In the genomic region with DNA sequence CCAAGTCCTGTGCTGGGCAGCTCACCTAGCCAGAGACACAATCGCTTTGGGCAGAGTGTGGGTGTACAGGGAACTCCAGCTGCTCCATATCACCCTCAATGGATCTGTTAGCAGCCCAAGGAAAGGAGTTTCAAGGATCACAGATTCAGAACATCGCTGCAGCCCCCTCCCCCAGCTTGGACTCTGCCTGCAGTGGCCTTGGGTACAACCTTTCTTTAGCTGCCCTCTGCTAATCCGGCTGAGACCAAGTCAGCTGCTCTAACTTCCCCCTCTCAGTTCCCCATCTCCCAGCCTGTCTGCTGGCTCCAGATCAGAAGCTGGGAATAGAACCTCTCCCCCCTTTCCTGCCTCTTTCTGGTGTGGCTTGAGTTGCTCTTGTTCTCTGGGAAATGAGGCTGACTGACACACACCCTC, we compare ENCODE assay signal across 8 cellular contexts. TPM values are rescaled to one million over a fixed set of nuclear protein-coding genes. Genes with fewer than 3 reads are reported as not detected.
DNase-seq lines count a peak whose midpoint lies in the region; ATAC-seq and TF ChIP-seq lines count a peak whose summit lies in the region.

No MANE protein-coding gene starts in this region.

- H3K27ac Mint-ChIP-seq in activated T-helper 1 cell treated with anti-CD3 and anti-CD28 coated beads, Interleukin-12 subunit alpha, Interleukin-12 subunit beta, Interleukin-2, Interleukin-4 antibody, amounts not matched to agents 30 ng/mL and 10 ng/mL and 1 ng/mL, durations not matched to agents 14 hours and 24 hours and 36 hours = no peak overlapping the region
- H3K27ac Mint-ChIP-seq in immature natural killer cell = peak overlapping the region; percentile 36 to 83 (median 79)

- no peak overlapping the region for H3K27ac ChIP-seq in smooth muscle cell (ENCODE audit: low read depth)

- no peak overlapping the region for H3K9ac ChIP-seq in smooth muscle cell (ENCODE audit: low read depth)

- H3K27me3 ChIP-seq in smooth muscle cell (ENCODE audit: low read depth) = no peaks in the 10 kb centered on the region

- DNase-seq in KBM-7 (peak; percentile 32), immature natural killer cell (no peak), smooth muscle cell (lab: John Stamatoyannopoulos, UW; ENCODE audit: unreplicated experiment) (no peak), NCI-H1417 (lab: John Stamatoyannopoulos, UW) (no peak), NCI-H2081 (lab: John Stamatoyannopoulos, UW) (no peak)
- DNase-seq in activated T-helper 1 cell treated with anti-CD3 and anti-CD28 coated beads, Interleukin-12 subunit alpha, Interleukin-12 subunit beta, Interleukin-2, Interleukin-4 antibody, amounts not matched to agents 30 ng/mL and 10 ng/mL and 1 ng/mL, durations not matched to agents 14 hours and 24 hours and 36 hours (ENCODE audit: low spot score) = no peak

- peak overlapping the region; percentile 78 for H3K4me3 Mint-ChIP-seq in activated T-helper 1 cell treated with anti-CD3 and anti-CD28 coated beads, Interleukin-12 subunit alpha, Interleukin-12 subunit beta, Interleukin-2, Interleukin-4 antibody, amounts not matched to agents 30 ng/mL and 10 ng/mL and 1 ng/mL, durations not matched to agents 14 hours and 24 hours and 36 hours
- peak overlapping the region; percentile 78 to 87 (median 83) for H3K4me3 Mint-ChIP-seq in immature natural killer cell

- peaks cover 1% of the 10 kb centered on the region for H3K36me3 Mint-ChIP-seq in activated T-helper 1 cell treated with anti-CD3 and anti-CD28 coated beads, Interleukin-12 subunit alpha, Interleukin-12 subunit beta, Interleukin-2, Interleukin-4 antibody, amounts not matched to agents 30 ng/mL and 10 ng/mL and 1 ng/mL, durations not matched to agents 14 hours and 24 hours and 36 hours (ENCODE audit: low read depth)
- H3K36me3 Mint-ChIP-seq in immature natural killer cell = peaks cover 0 to 11% (median 0%) of the 10 kb centered on the region in 3 donors

- WGBS in smooth muscle cell (ENCODE audit: low lambda C conversion rate) = 85% methylated on average over 3 of the region's 3 CpGs

- no peaks in the 10 kb centered on the region for H3K36me3 ChIP-seq in smooth muscle cell (ENCODE audit: low read depth)

- H3K9me3 ChIP-seq in smooth muscle cell (replicated peaks; ENCODE audit: low read depth) = no peaks in the 10 kb centered on the region

- no peaks in the 10 kb centered on the region for H3K9me3 Mint-ChIP-seq in activated T-helper 1 cell treated with anti-CD3 and anti-CD28 coated beads, Interleukin-12 subunit alpha, Interleukin-12 subunit beta, Interleukin-2, Interleukin-4 antibody, amounts not matched to agents 30 ng/mL and 10 ng/mL and 1 ng/mL, durations not matched to agents 14 hours and 24 hours and 36 hours
- no peaks in the 10 kb centered on the region for H3K9me3 Mint-ChIP-seq in immature natural killer cell

- H3K4me1 ChIP-seq in smooth muscle cell (ENCODE audit: low read depth) = no peaks in the 10 kb centered on the region

- H2AFZ ChIP-seq in smooth muscle cell (ENCODE audit: low read depth) = no peak overlapping the region

- H3K79me2 ChIP-seq in smooth muscle cell (ENCODE audit: low read depth) = no peaks in the 10 kb centered on the region

- peaks cover 25% of the 10 kb centered on the region for H3K4me1 Mint-ChIP-seq in activated T-helper 1 cell treated with anti-CD3 and anti-CD28 coated beads, Interleukin-12 subunit alpha, Interleukin-12 subunit beta, Interleukin-2, Interleukin-4 antibody, amounts not matched to agents 30 ng/mL and 10 ng/mL and 1 ng/mL, durations not matched to agents 14 hours and 24 hours and 36 hours (ENCODE audit: low read depth)
- H3K4me1 Mint-ChIP-seq in immature natural killer cell = peaks cover 17 to 23% of the 10 kb centered on the region in 2 donors

- peak overlapping the region; percentile 77 for H3K4me3 ChIP-seq in smooth muscle cell

- H4K20me1 ChIP-seq in smooth muscle cell (ENCODE audit: low read depth) = no peaks in the 10 kb centered on the region

- ATAC-seq in HG03095 (IDR thresholded peaks at IDR 0.05; ENCODE audit: unreplicated experiment) = no peak
- no peak for ATAC-seq in GM18861 (IDR thresholded peaks at IDR 0.05; ENCODE audit: unreplicated experiment)

- peaks cover 25% of the 10 kb centered on the region for H3K27me3 Mint-ChIP-seq in activated T-helper 1 cell treated with anti-CD3 and anti-CD28 coated beads, Interleukin-12 subunit alpha, Interleukin-12 subunit beta, Interleukin-2, Interleukin-4 antibody, amounts not matched to agents 30 ng/mL and 10 ng/mL and 1 ng/mL, durations not matched to agents 14 hours and 24 hours and 36 hours (ENCODE audit: insufficient read depth)
- H3K27me3 Mint-ChIP-seq in immature natural killer cell (ENCODE audit: low read depth in 3 of 3) = peaks cover 6 to 9% (median 8%) of the 10 kb centered on the region in 3 donors

- in situ Hi-C loops in KBM-7 (cut with MboI; ENCODE audit: low pct_unique_long_range_greater_than_20kb, low sequenced_read_pairs) = no loop called here

- intact Hi-C loops in activated T-helper 1 cell treated with anti-CD3 and anti-CD28 coated beads, Interleukin-12 subunit alpha, Interleukin-12 subunit beta, Interleukin-2, Interleukin-4 antibody, amounts not matched to agents 30 ng/mL and 10 ng/mL and 1 ng/mL, durations not matched to agents 14 hours and 24 hours and 36 hours (cut with micrococcal nuclease) = loop anchor here (2.0 kb wide), 1 partner anchor 687 kb away; a partner anchor contains a TSS

- H3F3A ChIP-seq in smooth muscle cell (ENCODE audit: low read depth) = peaks cover 2% of the 10 kb centered on the region

- TF ChIP-seq CTCF in smooth muscle cell (IDR thresholded peaks at IDR 0.05; ENCODE audit: borderline replicate concordance, insufficient read depth, poor library complexity, severe bottlenecking) = no peak

- peak overlapping the region; percentile 87 for H3K4me2 ChIP-seq in smooth muscle cell

RNA-seq across cellular contexts. Expression of a gene that starts 1.3 kb away (rescaled TPM):
- total RNA-seq in activated T-helper 1 cell treated with anti-CD3 and anti-CD28 coated beads, Interleukin-12 subunit alpha, Interleukin-12 subunit beta, Interleukin-2, Interleukin-4 antibody, amounts not matched to agents 30 ng/mL and 10 ng/mL and 1 ng/mL, durations not matched to agents 14 hours and 24 hours and 36 hours = 0.52 and 0.93 TPM in 2 replicates
- polyA plus RNA-seq in immature natural killer cell = 1 to 10 TPM in 1 of 3 donors, under 1 TPM in 2; 0.43 to 2.1 (median 0.92) TPM
- 1.2 and 2.0 TPM in 2 replicates for total RNA-seq in smooth muscle cell
- 2.0 and 2.6 TPM in 2 replicates for polyA plus RNA-seq in smooth muscle cell

RNA-seq across cellular contexts. Expression of a gene that starts 26.1 kb away (rescaled TPM):
- 0.81 and 0.86 TPM in 2 replicates for total RNA-seq in activated T-helper 1 cell treated with anti-CD3 and anti-CD28 coated beads, Interleukin-12 subunit alpha, Interleukin-12 subunit beta, Interleukin-2, Interleukin-4 antibody, amounts not matched to agents 30 ng/mL and 10 ng/mL and 1 ng/mL, durations not matched to agents 14 hours and 24 hours and 36 hours
- polyA plus RNA-seq in immature natural killer cell (under 1 TPM in 2 of 3 donors, not detected in 1; 0.20 to 0.46 TPM), smooth muscle cell (not detected in 2 replicates)
- 0.09 TPM in 1 of 2 replicates, not detected in the other for total RNA-seq in smooth muscle cell
